ENCODE assay signal across 1 cellular context in genomic region chr6:109461205-109461604, GRCh38.
TF ChIP-seq lines count a peak whose summit lies in the region.

No MANE protein-coding gene starts in this region.

TF ChIP-seq in K562, 482 proteins besides CTCF, POLR2A, EP300 and RAD21:
- TF ChIP-seq RBM25 (IDR thresholded peaks at IDR 0.05; ENCODE audit: low read depth, low read length, severe bottlenecking) (peak; percentile 81), KDM1A (IDR thresholded peaks at IDR 0.05) (peak; percentile 42 to 69; a peak in 3 of 4 replicates), HDAC2 (IDR thresholded peaks at IDR 0.05) (peak; percentile 49; the same call in 1 of the 2 replicates), ADNP (tag; IDR thresholded peaks at IDR 0.05) (peak; percentile 57), ZNF146 (CRISPR knock-in tag; IDR thresholded peaks at IDR 0.05; ENCODE audit: unreplicated experiment) (peak; percentile 99), BCOR (IDR thresholded peaks at IDR 0.05) (peak; percentile 88), ZNF121 (CRISPR knock-in tag; conservative IDR thresholded peaks at IDR 0.05) (peak; percentile 96), SMARCA5 (IDR thresholded peaks at IDR 0.05) (peak; percentile 84)
- TF ChIP-seq, protein P1, sequence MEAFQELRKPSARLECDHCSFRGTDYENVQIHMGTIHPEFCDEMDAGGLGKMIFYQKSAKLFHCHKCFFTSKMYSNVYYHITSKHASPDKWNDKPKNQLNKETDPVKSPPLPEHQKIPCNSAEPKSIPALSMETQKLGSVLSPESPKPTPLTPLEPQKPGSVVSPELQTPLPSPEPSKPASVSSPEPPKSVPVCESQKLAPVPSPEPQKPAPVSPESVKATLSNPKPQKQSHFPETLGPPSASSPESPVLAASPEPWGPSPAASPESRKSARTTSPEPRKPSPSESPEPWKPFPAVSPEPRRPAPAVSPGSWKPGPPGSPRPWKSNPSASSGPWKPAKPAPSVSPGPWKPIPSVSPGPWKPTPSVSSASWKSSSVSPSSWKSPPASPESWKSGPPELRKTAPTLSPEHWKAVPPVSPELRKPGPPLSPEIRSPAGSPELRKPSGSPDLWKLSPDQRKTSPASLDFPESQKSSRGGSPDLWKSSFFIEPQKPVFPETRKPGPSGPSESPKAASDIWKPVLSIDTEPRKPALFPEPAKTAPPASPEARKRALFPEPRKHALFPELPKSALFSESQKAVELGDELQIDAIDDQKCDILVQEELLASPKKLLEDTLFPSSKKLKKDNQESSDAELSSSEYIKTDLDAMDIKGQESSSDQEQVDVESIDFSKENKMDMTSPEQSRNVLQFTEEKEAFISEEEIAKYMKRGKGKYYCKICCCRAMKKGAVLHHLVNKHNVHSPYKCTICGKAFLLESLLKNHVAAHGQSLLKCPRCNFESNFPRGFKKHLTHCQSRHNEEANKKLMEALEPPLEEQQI (IDR thresholded peaks at IDR 0.05), result 0 out of 2 replicates have a peak, but pooled peaks have one; percentile 47
